In the genomic region with DNA sequence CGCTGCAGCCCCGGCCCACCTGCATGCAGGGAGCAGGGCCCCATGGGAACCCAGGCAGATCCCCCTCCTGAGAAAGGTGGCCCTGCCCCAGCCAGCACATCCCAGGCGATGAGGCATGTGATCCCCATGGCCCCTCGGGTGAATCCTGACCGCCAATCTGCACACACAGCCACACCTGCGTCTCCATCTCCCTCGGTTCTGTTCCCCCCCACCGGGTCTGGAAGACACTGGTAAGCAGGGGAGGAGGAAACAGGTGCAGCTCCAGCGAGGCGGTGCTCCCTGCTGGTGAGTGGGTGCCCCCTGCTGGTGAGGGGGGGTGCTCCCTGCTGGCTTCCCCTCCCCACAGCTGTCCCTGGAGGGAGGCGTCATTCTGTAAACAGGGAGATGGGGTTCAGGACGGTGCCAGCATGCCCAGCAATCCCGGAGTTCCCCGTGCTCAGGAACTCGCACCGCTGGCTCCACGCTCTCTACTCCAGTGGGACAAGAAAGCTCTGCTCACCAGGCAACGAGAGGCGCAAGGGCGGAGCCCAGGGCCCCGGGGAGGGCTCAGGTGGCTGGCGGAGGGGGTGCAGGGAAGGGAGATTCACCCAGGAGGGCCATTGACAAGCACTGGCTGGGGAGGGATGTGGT, we compare ENCODE assay signal across 1 cellular context.
TF ChIP-seq lines count a peak whose summit lies in the region.

No MANE protein-coding gene starts in this region.

TF ChIP-seq in HEK293, 187 proteins besides CTCF, POLR2A, EP300 and RAD21 (continued from another document):
- TF ChIP-seq, protein P1, sequence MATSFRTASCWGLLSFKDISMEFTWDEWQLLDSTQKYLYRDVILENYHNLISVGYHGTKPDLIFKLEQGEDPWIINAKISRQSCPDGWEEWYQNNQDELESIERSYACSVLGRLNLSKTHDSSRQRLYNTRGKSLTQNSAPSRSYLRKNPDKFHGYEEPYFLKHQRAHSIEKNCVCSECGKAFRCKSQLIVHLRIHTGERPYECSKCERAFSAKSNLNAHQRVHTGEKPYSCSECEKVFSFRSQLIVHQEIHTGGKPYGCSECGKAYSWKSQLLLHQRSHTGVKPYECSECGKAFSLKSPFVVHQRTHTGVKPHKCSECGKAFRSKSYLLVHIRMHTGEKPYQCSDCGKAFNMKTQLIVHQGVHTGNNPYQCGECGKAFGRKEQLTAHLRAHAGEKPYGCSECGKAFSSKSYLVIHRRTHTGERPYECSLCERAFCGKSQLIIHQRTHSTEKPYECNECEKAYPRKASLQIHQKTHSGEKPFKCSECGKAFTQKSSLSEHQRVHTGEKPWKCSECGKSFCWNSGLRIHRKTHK (tag by site-specific recombination; IDR thresholded peaks at IDR 0.05), result no peak
- no peak for TF ChIP-seq ZNF521 (tag by site-specific recombination; IDR thresholded peaks at IDR 0.05)
- TF ChIP-seq ZNF501 (tag by site-specific recombination; IDR thresholded peaks at IDR 0.05), result 0 out of 2 replicates have a peak, but pooled peaks have one; percentile 48
- TF ChIP-seq ZNF2 (tag by site-specific recombination; IDR thresholded peaks at IDR 0.05), result peak; percentile 69; the same call in 1 of the 2 replicates
- TF ChIP-seq, protein P2, sequence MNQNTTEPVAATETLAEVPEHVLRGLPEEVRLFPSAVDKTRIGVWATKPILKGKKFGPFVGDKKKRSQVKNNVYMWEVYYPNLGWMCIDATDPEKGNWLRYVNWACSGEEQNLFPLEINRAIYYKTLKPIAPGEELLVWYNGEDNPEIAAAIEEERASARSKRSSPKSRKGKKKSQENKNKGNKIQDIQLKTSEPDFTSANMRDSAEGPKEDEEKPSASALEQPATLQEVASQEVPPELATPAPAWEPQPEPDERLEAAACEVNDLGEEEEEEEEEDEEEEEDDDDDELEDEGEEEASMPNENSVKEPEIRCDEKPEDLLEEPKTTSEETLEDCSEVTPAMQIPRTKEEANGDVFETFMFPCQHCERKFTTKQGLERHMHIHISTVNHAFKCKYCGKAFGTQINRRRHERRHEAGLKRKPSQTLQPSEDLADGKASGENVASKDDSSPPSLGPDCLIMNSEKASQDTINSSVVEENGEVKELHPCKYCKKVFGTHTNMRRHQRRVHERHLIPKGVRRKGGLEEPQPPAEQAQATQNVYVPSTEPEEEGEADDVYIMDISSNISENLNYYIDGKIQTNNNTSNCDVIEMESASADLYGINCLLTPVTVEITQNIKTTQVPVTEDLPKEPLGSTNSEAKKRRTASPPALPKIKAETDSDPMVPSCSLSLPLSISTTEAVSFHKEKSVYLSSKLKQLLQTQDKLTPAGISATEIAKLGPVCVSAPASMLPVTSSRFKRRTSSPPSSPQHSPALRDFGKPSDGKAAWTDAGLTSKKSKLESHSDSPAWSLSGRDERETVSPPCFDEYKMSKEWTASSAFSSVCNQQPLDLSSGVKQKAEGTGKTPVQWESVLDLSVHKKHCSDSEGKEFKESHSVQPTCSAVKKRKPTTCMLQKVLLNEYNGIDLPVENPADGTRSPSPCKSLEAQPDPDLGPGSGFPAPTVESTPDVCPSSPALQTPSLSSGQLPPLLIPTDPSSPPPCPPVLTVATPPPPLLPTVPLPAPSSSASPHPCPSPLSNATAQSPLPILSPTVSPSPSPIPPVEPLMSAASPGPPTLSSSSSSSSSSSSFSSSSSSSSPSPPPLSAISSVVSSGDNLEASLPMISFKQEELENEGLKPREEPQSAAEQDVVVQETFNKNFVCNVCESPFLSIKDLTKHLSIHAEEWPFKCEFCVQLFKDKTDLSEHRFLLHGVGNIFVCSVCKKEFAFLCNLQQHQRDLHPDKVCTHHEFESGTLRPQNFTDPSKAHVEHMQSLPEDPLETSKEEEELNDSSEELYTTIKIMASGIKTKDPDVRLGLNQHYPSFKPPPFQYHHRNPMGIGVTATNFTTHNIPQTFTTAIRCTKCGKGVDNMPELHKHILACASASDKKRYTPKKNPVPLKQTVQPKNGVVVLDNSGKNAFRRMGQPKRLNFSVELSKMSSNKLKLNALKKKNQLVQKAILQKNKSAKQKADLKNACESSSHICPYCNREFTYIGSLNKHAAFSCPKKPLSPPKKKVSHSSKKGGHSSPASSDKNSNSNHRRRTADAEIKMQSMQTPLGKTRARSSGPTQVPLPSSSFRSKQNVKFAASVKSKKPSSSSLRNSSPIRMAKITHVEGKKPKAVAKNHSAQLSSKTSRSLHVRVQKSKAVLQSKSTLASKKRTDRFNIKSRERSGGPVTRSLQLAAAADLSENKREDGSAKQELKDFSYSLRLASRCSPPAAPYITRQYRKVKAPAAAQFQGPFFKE (tag by site-specific recombination; IDR thresholded peaks at IDR 0.05; ENCODE audit: borderline replicate concordance), result no peak
- TF ChIP-seq ZNF10 (tag by site-specific recombination; IDR thresholded peaks at IDR 0.05), result peak; percentile 86
- peak; percentile 93 for TF ChIP-seq ZIC2 (tag by site-specific recombination; IDR thresholded peaks at IDR 0.05)
- peak; percentile 59; the same call in 1 of the 2 replicates for TF ChIP-seq ZNF423 (tag by site-specific recombination; IDR thresholded peaks at IDR 0.05)
- peak; percentile 87 for TF ChIP-seq SCRT2 (tag by site-specific recombination; IDR thresholded peaks at IDR 0.05)
- peak; percentile 70; the same call in 1 of the 2 replicates for TF ChIP-seq GLIS1 (tag by site-specific recombination; IDR thresholded peaks at IDR 0.05)
- no peak for TF ChIP-seq ZNF155 (tag by site-specific recombination; IDR thresholded peaks at IDR 0.05)
- peak; percentile 43 for TF ChIP-seq WT1 (tag by site-specific recombination; IDR thresholded peaks at IDR 0.05)
- TF ChIP-seq SP7 (tag by site-specific recombination; IDR thresholded peaks at IDR 0.05), result peak; percentile 40; the same call in 1 of the 2 replicates
- no peak for TF ChIP-seq ZNF660 (tag by site-specific recombination; IDR thresholded peaks at IDR 0.05)
- peak; percentile 66 for TF ChIP-seq ZNF654 (tag by site-specific recombination; IDR thresholded peaks at IDR 0.05; ENCODE audit: low read depth)
- TF ChIP-seq, protein P3, sequence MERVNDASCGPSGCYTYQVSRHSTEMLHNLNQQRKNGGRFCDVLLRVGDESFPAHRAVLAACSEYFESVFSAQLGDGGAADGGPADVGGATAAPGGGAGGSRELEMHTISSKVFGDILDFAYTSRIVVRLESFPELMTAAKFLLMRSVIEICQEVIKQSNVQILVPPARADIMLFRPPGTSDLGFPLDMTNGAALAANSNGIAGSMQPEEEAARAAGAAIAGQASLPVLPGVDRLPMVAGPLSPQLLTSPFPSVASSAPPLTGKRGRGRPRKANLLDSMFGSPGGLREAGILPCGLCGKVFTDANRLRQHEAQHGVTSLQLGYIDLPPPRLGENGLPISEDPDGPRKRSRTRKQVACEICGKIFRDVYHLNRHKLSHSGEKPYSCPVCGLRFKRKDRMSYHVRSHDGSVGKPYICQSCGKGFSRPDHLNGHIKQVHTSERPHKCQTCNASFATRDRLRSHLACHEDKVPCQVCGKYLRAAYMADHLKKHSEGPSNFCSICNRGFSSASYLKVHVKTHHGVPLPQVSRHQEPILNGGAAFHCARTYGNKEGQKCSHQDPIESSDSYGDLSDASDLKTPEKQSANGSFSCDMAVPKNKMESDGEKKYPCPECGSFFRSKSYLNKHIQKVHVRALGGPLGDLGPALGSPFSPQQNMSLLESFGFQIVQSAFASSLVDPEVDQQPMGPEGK (tag by site-specific recombination; IDR thresholded peaks at IDR 0.05), result peak; percentile 36; the same call in 1 of the 2 replicates
